17 cellular contexts compared by ENCODE assay signal in the genomic region with DNA sequence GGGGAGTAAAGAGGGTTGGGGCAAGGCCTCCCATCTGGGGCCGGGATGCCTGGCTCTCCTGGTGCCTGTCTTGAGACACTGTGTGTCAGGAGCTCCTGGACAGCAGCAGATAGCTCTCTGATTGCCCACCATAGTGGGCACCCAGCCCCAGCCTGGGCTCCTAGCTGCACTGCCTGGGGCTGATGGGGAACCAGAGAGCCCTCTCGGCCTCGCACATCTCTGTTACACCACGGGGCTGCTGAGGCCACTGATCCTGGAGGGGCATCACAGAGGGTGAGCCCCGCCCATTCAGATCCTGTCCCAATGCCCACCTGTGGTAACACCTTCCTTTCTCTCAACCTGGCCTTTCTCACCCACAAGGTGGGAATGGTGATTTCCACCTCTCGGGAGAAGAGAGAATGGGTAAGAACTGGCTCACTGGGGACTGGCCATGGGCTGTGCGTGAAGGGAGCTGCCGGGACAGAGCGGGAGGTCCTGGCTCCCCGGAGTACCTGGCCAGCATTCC.
A peak's percentile ranks its signal among the peaks of the same experiment; 100 is the strongest.
DNase-seq lines count a peak whose midpoint lies in the region; ATAC-seq and TF ChIP-seq lines count a peak whose summit lies in the region.
"Had no signal": no experiment of that assay in that cellular context is flagged by ENCODE, and none has a peak within 500 bp of the region (broad histone marks: within the 10 kb centered on the region; RNA-seq: fewer than 3 reads in every experiment).

No MANE protein-coding gene starts in this region.

- no peak for TF ChIP-seq CTCF in glutamatergic neuron (IDR thresholded peaks at IDR 0.05; ENCODE audit: partially characterized antibody, unreplicated experiment)
- TF ChIP-seq CTCF in transverse colon (IDR thresholded peaks at IDR 0.05), result no peak
- no peak for TF ChIP-seq CTCF in A673 (conservative IDR thresholded peaks at IDR 0.05; ENCODE audit: low read depth, low read length)

- H3K9me3 ChIP-seq in transverse colon, result no peaks in the 10 kb centered on the region
- no peaks in the 10 kb centered on the region for H3K9me3 ChIP-seq in A673 (ENCODE audit: low read depth, low read length, poor library complexity, severe bottlenecking)
- H3K9me3 ChIP-seq: BE2C had no signal

- no peaks in the 10 kb centered on the region for H3K36me3 Mint-ChIP-seq in activated T-cell treated with anti-CD3 and anti-CD28 coated beads, Interleukin-2, amount 50 U/mL, for 72 hours (ENCODE audit: insufficient read depth in 2 of 2)
- no peaks in the 10 kb centered on the region for H3K36me3 Mint-ChIP-seq in glutamatergic neuron (ENCODE audit: unreplicated experiment)
- H3K36me3 Mint-ChIP-seq: CD8-positive, alpha-beta T cell had no signal

- no peak for TF ChIP-seq EP300 in transverse colon (IDR thresholded peaks at IDR 0.05; ENCODE audit: low read depth)

- no peak for TF ChIP-seq POLR2A in transverse colon (IDR thresholded peaks at IDR 0.05)

- intact Hi-C loops in posterior vena cava (cut with DNase I) (no loop called here), transverse colon (cut with DNase I; ENCODE audit: low total_unique reads) (no loop called here), A673 (cut with micrococcal nuclease; ENCODE audit: unreplicated experiment) (no loop called here)

- H3K27ac ChIP-seq in transverse colon (no peak overlapping the region), A673 (ENCODE audit: low read depth, low read length, poor library complexity, severe bottlenecking) (no peak overlapping the region)
- H3K27ac ChIP-seq: C4-2B had no signal

- POLR2A ChIA-PET in A673 (lab: Charles Lee; ENCODE audit: low non-redundant PET), result no interaction called here

- no peak overlapping the region for H3K4me3 Mint-ChIP-seq in activated T-cell treated with anti-CD3 and anti-CD28 coated beads, Interleukin-2, amount 50 U/mL, for 72 hours
- H3K4me3 Mint-ChIP-seq in glutamatergic neuron (ENCODE audit: unreplicated experiment), result no peak overlapping the region
- H3K4me3 Mint-ChIP-seq: CD8-positive, alpha-beta T cell; GM23338 had no signal

- H3K4me1 ChIP-seq in transverse colon (no peaks in the 10 kb centered on the region), A673 (ENCODE audit: insufficient read depth, low read length, poor library complexity, severe bottlenecking) (no peaks in the 10 kb centered on the region)

- H3K27ac Mint-ChIP-seq in activated T-cell treated with anti-CD3 and anti-CD28 coated beads, Interleukin-2, amount 50 U/mL, for 72 hours, result no peak overlapping the region
- no peak overlapping the region for H3K27ac Mint-ChIP-seq in glutamatergic neuron (ENCODE audit: unreplicated experiment)
- H3K27ac Mint-ChIP-seq: CD8-positive, alpha-beta T cell; GM23338 had no signal

- CTCF ChIA-PET in A673 (lab: Charles Lee), result no interaction called here

- ATAC-seq in activated T-cell treated with anti-CD3 and anti-CD28 coated beads, Interleukin-2, amount 50 U/mL, for 72 hours (replicated peaks in 1 of 2), result no peak
- ATAC-seq: CD8-positive, alpha-beta T cell; GM23338 had no signal

- peaks cover 10% of the 10 kb centered on the region for H3K27me3 Mint-ChIP-seq in activated T-cell treated with anti-CD3 and anti-CD28 coated beads, Interleukin-2, amount 50 U/mL, for 72 hours (ENCODE audit: low read depth)
- peaks cover 5% of the 10 kb centered on the region for H3K27me3 Mint-ChIP-seq in glutamatergic neuron (ENCODE audit: unreplicated experiment)

- no peaks in the 10 kb centered on the region for H3K27me3 ChIP-seq in transverse colon
- no peaks in the 10 kb centered on the region for H3K27me3 ChIP-seq in A673 (replicated peaks; ENCODE audit: insufficient read depth, low read depth, low read length, poor library complexity)
- H3K27me3 ChIP-seq: BE2C had no signal

- no TSS peak for BruUV-seq in A673 (replicated peaks; lab: Mats Ljungman, UMichigan)

- H3K4me3 ChIP-seq in transverse colon, result no peak overlapping the region
- no peak overlapping the region for H3K4me3 ChIP-seq in A673 (ENCODE audit: low read depth, low read length, poor library complexity, severe bottlenecking)
- H3K4me3 ChIP-seq: GM23338 had no signal

- H3K36me3 ChIP-seq in transverse colon (no peaks in the 10 kb centered on the region), A673 (ENCODE audit: insufficient read depth, low read length, poor library complexity, severe bottlenecking) (no peaks in the 10 kb centered on the region)
- H3K36me3 ChIP-seq: BE2C had no signal

- WGBS in transverse colon (ENCODE audit: low coverage in 1 of 2), 2 donors, result 89% methylated on average over 10 of the region's 10 CpGs; no CpG with 5 or more reads in 1 of the 2 donors

- H3K4me1 Mint-ChIP-seq in activated T-cell treated with anti-CD3 and anti-CD28 coated beads, Interleukin-2, amount 50 U/mL, for 72 hours (ENCODE audit: low read depth), result no peaks in the 10 kb centered on the region
- no peaks in the 10 kb centered on the region for H3K4me1 Mint-ChIP-seq in glutamatergic neuron (ENCODE audit: low read depth, unreplicated experiment)

- H3K9me3 Mint-ChIP-seq in activated T-cell treated with anti-CD3 and anti-CD28 coated beads, Interleukin-2, amount 50 U/mL, for 72 hours, result no peaks in the 10 kb centered on the region
- H3K9me3 Mint-ChIP-seq in glutamatergic neuron (ENCODE audit: unreplicated experiment), result peaks cover 11% of the 10 kb centered on the region
- H3K9me3 Mint-ChIP-seq: CD8-positive, alpha-beta T cell had no signal

- in situ Hi-C loops in transverse colon (cut with MboI; ENCODE audit: low pct_ligation_motif_present in 1 of 4, low pct_unique_long_range_greater_than_20kb in 1 of 4, low sequenced_read_pairs in 3 of 4), result no loop called here

- peak; percentile 8 for DNase-seq in activated T-cell treated with anti-CD3 and anti-CD28 coated beads, Interleukin-2, amount 50 U/mL, for 1 hour
- no peak for DNase-seq in activated T-cell treated with anti-CD3 and anti-CD28 coated beads, Interleukin-2, amount 50 U/mL, for 72 hours
- DNase-seq in glutamatergic neuron (peak; percentile 10), posterior vena cava (ENCODE audit: low spot score) (peak; percentile 43), transverse colon (peak; percentile 3), retina (no peak), A673 (ENCODE audit: low spot score) (no peak), OCI-M2 (lab: John Stamatoyannopoulos, UW; ENCODE audit: unreplicated experiment) (no peak)
- DNase-seq: BE2C; CD8-positive, alpha-beta T cell; COR-L47; DMS153; DMS79 treated with DMSO at 0.1 percent for 48 hours; EL; H7 had no signal

Comparison
In these comparisons a context has a peak if more than half of its experiments do, and no peak if none do; other contexts are left out.
1. DNase-seq: peak in activated T-cell treated with anti-CD3 and anti-CD28 coated beads, Interleukin-2, amount 50 U/mL, for 1 hour (single experiment), glutamatergic neuron (single experiment), posterior vena cava (single experiment) and transverse colon (single experiment); none in activated T-cell treated with anti-CD3 and anti-CD28 coated beads, Interleukin-2, amount 50 U/mL, for 72 hours (0 of 2), retina (single experiment), A673 (single experiment) and OCI-M2 (single experiment).